31 cellular contexts compared by ENCODE assay signal in the genomic region with DNA sequence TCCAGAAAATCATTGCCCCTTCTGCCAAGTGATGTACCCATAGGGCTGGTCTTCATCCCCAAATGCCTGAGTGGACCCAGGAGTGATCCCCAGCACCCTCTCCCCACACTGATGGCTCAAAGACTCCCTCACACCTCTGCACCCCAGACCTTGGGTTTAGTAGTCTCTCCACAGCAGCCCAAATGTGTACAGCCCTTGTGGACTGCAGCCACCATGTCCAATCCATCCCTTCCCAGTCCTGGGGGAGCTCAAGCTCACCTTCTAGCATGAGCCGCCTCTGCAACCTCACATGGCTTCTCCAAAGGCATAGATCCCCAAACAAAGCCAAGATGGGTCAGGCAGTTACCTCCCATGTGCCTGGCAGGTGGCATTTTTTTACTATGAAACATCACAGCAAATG. TPM values are rescaled to one million over a fixed set of nuclear protein-coding genes. Genes with fewer than 3 reads are reported as not detected.
A peak's percentile ranks its signal among the peaks of the same experiment; 100 is the strongest.
DNase-seq lines count a peak whose midpoint lies in the region; ATAC-seq, FAIRE-seq and TF ChIP-seq lines count a peak whose summit lies in the region.
"Had no signal": no experiment of that assay in that cellular context is flagged by ENCODE, and none has a peak within 500 bp of the region (broad histone marks: within the 10 kb centered on the region; RNA-seq: fewer than 3 reads in every experiment).

No MANE protein-coding gene starts in this region.

- no peak for TF ChIP-seq POLR2A in gastrocnemius medialis (IDR thresholded peaks at IDR 0.05)

- no peaks in the 10 kb centered on the region for H3K9me1 ChIP-seq in keratinocyte (ENCODE audit: control insufficient read depth, extremely low read depth, insufficient read depth, low read length)

- ATAC-seq in GM21737 (IDR thresholded peaks at IDR 0.05; ENCODE audit: unreplicated experiment) (no peak), gastrocnemius medialis (no peak)
- ATAC-seq: GM12878 had no signal

- H3K4me2 ChIP-seq in keratinocyte (ENCODE audit: control insufficient read depth, extremely low read depth, insufficient read depth, low read depth, low read length): no peak overlapping the region
- H3K4me2 ChIP-seq: BLaER1 had no signal

- DNase-seq in activated CD4-positive, alpha-beta T cell treated with anti-CD3 and anti-CD28 coated beads, Interleukin-2, amount 10 ng/mL, durations not matched to agents 24 days and 14 days: peak; percentile 39
- no peak for DNase-seq in activated CD4-positive, alpha-beta T cell treated with anti-CD3 and anti-CD28 coated beads, Interleukin-2, amount 50 U/mL, for 4 hours
- DNase-seq in activated T-helper 1 cell treated with anti-CD3 and anti-CD28 coated beads, Interleukin-12 subunit alpha, Interleukin-12 subunit beta, Interleukin-2, Interleukin-4 antibody, amounts not matched to agents 30 ng/mL and 10 ng/mL and 1 ng/mL, durations not matched to agents 14 hours and 24 hours and 36 hours (ENCODE audit: low spot score): no peak
- DNase-seq in keratinocyte (ENCODE audit: low read depth, low spot score) (no peak), type B pancreatic cell (ENCODE audit: extremely low spot score, unreplicated experiment) (peak; percentile 24), gastrocnemius medialis (no peak)
- DNase-seq in NK-92 treated with Interleukin-12 subunit alpha and Interleukin-12 subunit beta, amount 100 ng/mL, for 24 hours (lab: John Stamatoyannopoulos, UW): no peak
- DNase-seq: ACHN; BE2C; C1 segment of cervical spinal cord; CD4-positive, alpha-beta memory T cell; CD4-positive, CD25-positive, alpha-beta regulatory T cell; CD8-positive, alpha-beta memory T cell; COR-L47; DMS 273 treated with DMSO at 0.1 percent for 48 hours; DMS153; DMS53; DMS79; DND-41; EL; GDM1 had no signal

- no peaks in the 10 kb centered on the region for H3K9me3 Mint-ChIP-seq in activated CD4-positive, alpha-beta T cell treated with anti-CD3 and anti-CD28 coated beads, Interleukin-2, amount 10 ng/mL, durations not matched to agents 24 days and 14 days
- H3K9me3 Mint-ChIP-seq in activated T-helper 1 cell treated with anti-CD3 and anti-CD28 coated beads, Interleukin-12 subunit alpha, Interleukin-12 subunit beta, Interleukin-2, Interleukin-4 antibody, amounts not matched to agents 30 ng/mL and 10 ng/mL and 1 ng/mL, durations not matched to agents 14 hours and 24 hours and 36 hours: no peaks in the 10 kb centered on the region
- no peaks in the 10 kb centered on the region for H3K9me3 Mint-ChIP-seq in type B pancreatic cell
- H3K9me3 Mint-ChIP-seq: CD4-positive, alpha-beta memory T cell; CD4-positive, CD25-positive, alpha-beta regulatory T cell; CD8-positive, alpha-beta memory T cell had no signal

- no peak overlapping the region for H2AFZ ChIP-seq in keratinocyte (ENCODE audit: control insufficient read depth, low read length)

- peaks cover 52% of the 10 kb centered on the region for H3K27me3 Mint-ChIP-seq in activated CD4-positive, alpha-beta T cell treated with anti-CD3 and anti-CD28 coated beads, Interleukin-2, amount 10 ng/mL, durations not matched to agents 24 days and 14 days
- H3K27me3 Mint-ChIP-seq in activated T-helper 1 cell treated with anti-CD3 and anti-CD28 coated beads, Interleukin-12 subunit alpha, Interleukin-12 subunit beta, Interleukin-2, Interleukin-4 antibody, amounts not matched to agents 30 ng/mL and 10 ng/mL and 1 ng/mL, durations not matched to agents 14 hours and 24 hours and 36 hours (ENCODE audit: insufficient read depth): peaks cover 19% of the 10 kb centered on the region
- H3K27me3 Mint-ChIP-seq in type B pancreatic cell: peaks cover 62% of the 10 kb centered on the region

- peak; percentile 32 for FAIRE-seq in keratinocyte (lab: Jason Lieb, UNC)
- FAIRE-seq: GM12878, GM19239 had no signal

- H3K27ac ChIP-seq in keratinocyte (ENCODE audit: control insufficient read depth, insufficient read depth, low read length): no peak overlapping the region
- H3K27ac ChIP-seq in gastrocnemius medialis: no peak overlapping the region
- H3K27ac ChIP-seq: 22Rv1, BLaER1 had no signal

- H4K20me1 ChIP-seq in keratinocyte (ENCODE audit: control insufficient read depth, extremely low read depth, insufficient read depth, low read length): no peaks in the 10 kb centered on the region
- H4K20me1 ChIP-seq: BLaER1 had no signal

- H3K36me3 ChIP-seq in keratinocyte (ENCODE audit: control insufficient read depth in 2 of 2, extremely low read depth in 1 of 2, insufficient read depth in 2 of 2, low read length in 2 of 2) (no peaks in the 10 kb centered on the region), gastrocnemius medialis (no peaks in the 10 kb centered on the region)
- H3K36me3 ChIP-seq: BE2C, BLaER1 had no signal

- in situ Hi-C loops in gastrocnemius medialis (cut with MboI; ENCODE audit: low sequenced_read_pairs in 4 of 4): no loop called here

- no peak overlapping the region for H3K27ac Mint-ChIP-seq in activated CD4-positive, alpha-beta T cell treated with anti-CD3 and anti-CD28 coated beads, Interleukin-2, amount 10 ng/mL, durations not matched to agents 24 days and 14 days
- peak overlapping the region; percentile 19 for H3K27ac Mint-ChIP-seq in activated T-helper 1 cell treated with anti-CD3 and anti-CD28 coated beads, Interleukin-12 subunit alpha, Interleukin-12 subunit beta, Interleukin-2, Interleukin-4 antibody, amounts not matched to agents 30 ng/mL and 10 ng/mL and 1 ng/mL, durations not matched to agents 14 hours and 24 hours and 36 hours
- H3K27ac Mint-ChIP-seq in type B pancreatic cell: no peak overlapping the region
- H3K27ac Mint-ChIP-seq: CD14-positive monocyte; CD4-positive, alpha-beta memory T cell; CD4-positive, CD25-positive, alpha-beta regulatory T cell; CD8-positive, alpha-beta memory T cell had no signal

- H3K9me3 ChIP-seq in keratinocyte (ENCODE audit: control insufficient read depth, low read depth, low read length) (no peaks in the 10 kb centered on the region), gastrocnemius medialis (no peaks in the 10 kb centered on the region)
- H3K9me3 ChIP-seq: BE2C, BLaER1 had no signal

- H3K4me1 Mint-ChIP-seq in activated CD4-positive, alpha-beta T cell treated with anti-CD3 and anti-CD28 coated beads, Interleukin-2, amount 10 ng/mL, durations not matched to agents 24 days and 14 days: no peaks in the 10 kb centered on the region
- H3K4me1 Mint-ChIP-seq in activated T-helper 1 cell treated with anti-CD3 and anti-CD28 coated beads, Interleukin-12 subunit alpha, Interleukin-12 subunit beta, Interleukin-2, Interleukin-4 antibody, amounts not matched to agents 30 ng/mL and 10 ng/mL and 1 ng/mL, durations not matched to agents 14 hours and 24 hours and 36 hours (ENCODE audit: low read depth): no peaks in the 10 kb centered on the region
- no peaks in the 10 kb centered on the region for H3K4me1 Mint-ChIP-seq in type B pancreatic cell (ENCODE audit: unreplicated experiment)
- H3K4me1 Mint-ChIP-seq: CD4-positive, alpha-beta memory T cell; CD8-positive, alpha-beta memory T cell had no signal

- H3K79me2 ChIP-seq in keratinocyte (ENCODE audit: control insufficient read depth, insufficient read depth, low read length): no peaks in the 10 kb centered on the region

- H3K4me1 ChIP-seq in keratinocyte (ENCODE audit: control insufficient read depth, extremely low read depth, insufficient read depth, low read length): peaks cover 24% of the 10 kb centered on the region
- no peaks in the 10 kb centered on the region for H3K4me1 ChIP-seq in gastrocnemius medialis
- H3K4me1 ChIP-seq: BE2C, BLaER1 had no signal

- no peak overlapping the region for H3K9ac ChIP-seq in keratinocyte (ENCODE audit: control insufficient read depth, extremely low read depth, insufficient read depth, low read length)
- H3K9ac ChIP-seq: BLaER1 had no signal

- no peaks in the 10 kb centered on the region for H3K27me3 ChIP-seq in keratinocyte (ENCODE audit: control insufficient read depth, extremely low read depth, insufficient read depth, low read length)
- H3K27me3 ChIP-seq in gastrocnemius medialis: no peaks in the 10 kb centered on the region
- H3K27me3 ChIP-seq: BLaER1 had no signal

- H3K36me3 Mint-ChIP-seq in activated CD4-positive, alpha-beta T cell treated with anti-CD3 and anti-CD28 coated beads, Interleukin-2, amount 10 ng/mL, durations not matched to agents 24 days and 14 days (ENCODE audit: low read depth): no peaks in the 10 kb centered on the region
- no peaks in the 10 kb centered on the region for H3K36me3 Mint-ChIP-seq in activated T-helper 1 cell treated with anti-CD3 and anti-CD28 coated beads, Interleukin-12 subunit alpha, Interleukin-12 subunit beta, Interleukin-2, Interleukin-4 antibody, amounts not matched to agents 30 ng/mL and 10 ng/mL and 1 ng/mL, durations not matched to agents 14 hours and 24 hours and 36 hours (ENCODE audit: low read depth)
- no peaks in the 10 kb centered on the region for H3K36me3 Mint-ChIP-seq in type B pancreatic cell
- H3K36me3 Mint-ChIP-seq: CD14-positive monocyte; CD4-positive, alpha-beta memory T cell; CD4-positive, CD25-positive, alpha-beta regulatory T cell; CD8-positive, alpha-beta memory T cell had no signal

- dilution Hi-C loops in keratinocyte (cut with MboI; ENCODE audit: extremely low pct_ligation_motif_present, low sequenced_read_pairs): no loop called here

- TF ChIP-seq CTCF in keratinocyte (optimal IDR thresholded peaks at IDR 0.05 in 1 of 3, IDR thresholded peaks at IDR 0.05 in 1 of 3, conservative IDR thresholded peaks at IDR 0.05 in 1 of 3; ENCODE audit: extremely low read depth in 1 of 3, insufficient read depth in 2 of 3, low read length in 3 of 3): no peak
- TF ChIP-seq CTCF in type B pancreatic cell (conservative IDR thresholded peaks at IDR 0.05): no peak
- no peak for TF ChIP-seq CTCF in gastrocnemius medialis (IDR thresholded peaks at IDR 0.05 in 4 of 5, conservative IDR thresholded peaks at IDR 0.05 in 1 of 5)

- H3K4me3 Mint-ChIP-seq in activated CD4-positive, alpha-beta T cell treated with anti-CD3 and anti-CD28 coated beads, Interleukin-2, amount 10 ng/mL, durations not matched to agents 24 days and 14 days: no peak overlapping the region
- H3K4me3 Mint-ChIP-seq in activated T-helper 1 cell treated with anti-CD3 and anti-CD28 coated beads, Interleukin-12 subunit alpha, Interleukin-12 subunit beta, Interleukin-2, Interleukin-4 antibody, amounts not matched to agents 30 ng/mL and 10 ng/mL and 1 ng/mL, durations not matched to agents 14 hours and 24 hours and 36 hours: no peak overlapping the region
- H3K4me3 Mint-ChIP-seq in type B pancreatic cell: no peak overlapping the region
- H3K4me3 Mint-ChIP-seq: CD4-positive, alpha-beta memory T cell; CD4-positive, CD25-positive, alpha-beta regulatory T cell; CD8-positive, alpha-beta memory T cell had no signal

- intact Hi-C loops in activated CD4-positive, alpha-beta T cell treated with anti-CD3 and anti-CD28 coated beads, Interleukin-2, amount 10 ng/mL, durations not matched to agents 24 days and 14 days (cut with micrococcal nuclease): loop anchor here (10.0 kb wide), 1 partner anchor 91 kb away; no protein-coding TSS in a partner anchor
- intact Hi-C loops in activated T-helper 1 cell treated with anti-CD3 and anti-CD28 coated beads, Interleukin-12 subunit alpha, Interleukin-12 subunit beta, Interleukin-2, Interleukin-4 antibody, amounts not matched to agents 30 ng/mL and 10 ng/mL and 1 ng/mL, durations not matched to agents 14 hours and 24 hours and 36 hours (cut with micrococcal nuclease): loop anchor here (2.0 kb wide), 1 partner anchor 1049 kb away; no protein-coding TSS in a partner anchor
- intact Hi-C loops in gastrocnemius medialis (cut with DNase I; ENCODE audit: low total_unique reads): no loop called here

- H3K4me3 ChIP-seq in keratinocyte (ENCODE audit: control insufficient read depth in 2 of 3, extremely low read depth in 1 of 3, insufficient read depth in 2 of 3, low read depth in 1 of 3, low read length in 3 of 3): no peak overlapping the region
- no peak overlapping the region for H3K4me3 ChIP-seq in gastrocnemius medialis
- H3K4me3 ChIP-seq: BLaER1, GM12878 had no signal

RNA-seq across cellular contexts. Expression of a gene that starts 50.1 kb away (rescaled TPM):
- total RNA-seq in activated CD4-positive, alpha-beta T cell treated with anti-CD3 and anti-CD28 coated beads, Interleukin-2, amount 10 ng/mL, durations not matched to agents 24 days and 14 days: not detected in 2 replicates
- total RNA-seq in activated T-helper 1 cell treated with anti-CD3 and anti-CD28 coated beads, Interleukin-12 subunit alpha, Interleukin-12 subunit beta, Interleukin-2, Interleukin-4 antibody, amounts not matched to agents 30 ng/mL and 10 ng/mL and 1 ng/mL, durations not matched to agents 14 hours and 24 hours and 36 hours: not detected in 2 replicates
- polyA plus RNA-seq in keratinocyte: not detected in 3 replicates
- polyA plus RNA-seq in keratinocyte (2011; ENCODE audit: low read depth): not detected
- polyA plus RNA-seq in keratinocyte (2011; cell fraction: cytosol; rRNA removed): not detected in 2 replicates
- not detected in 2 replicates for polyA plus RNA-seq in keratinocyte (2011; cell fraction: nucleus; rRNA removed)
- not detected in 2 replicates for polyA plus RNA-seq in keratinocyte (2012; ENCODE audit: low replicate concordance)
- not detected in 3 replicates for polyA minus RNA-seq in keratinocyte
- not detected for polyA minus RNA-seq in keratinocyte (2011; cell fraction: cytosol; rRNA and poly(A)+ RNA removed)
- polyA minus RNA-seq in keratinocyte (2011; cell fraction: nucleus; rRNA and poly(A)+ RNA removed): not detected in 2 replicates
- total RNA-seq in type B pancreatic cell (ENCODE audit: low replicate concordance) (2.6 and 3.3 TPM in 2 replicates), gastrocnemius medialis (not detected)
- total RNA-seq: A673; CD4-positive, alpha-beta memory T cell; CD4-positive, CD25-positive, alpha-beta regulatory T cell; CD8-positive, alpha-beta memory T cell; Daoy; G401; GM12878 had no signal
- polyA plus RNA-seq: AG04450; CD14-positive monocyte; CD4-positive, alpha-beta memory T cell; CD4-positive, CD25-positive, alpha-beta regulatory T cell; CD8-positive, alpha-beta memory T cell; GM12878 had no signal

Comparison
In these comparisons a context has a peak if more than half of its experiments do, and no peak if none do; other contexts are left out.
1. DNase-seq: peak in activated CD4-positive, alpha-beta T cell treated with anti-CD3 and anti-CD28 coated beads, Interleukin-2, amount 10 ng/mL, durations not matched to agents 24 days and 14 days (single experiment) and type B pancreatic cell (single experiment); none in activated CD4-positive, alpha-beta T cell treated with anti-CD3 and anti-CD28 coated beads, Interleukin-2, amount 50 U/mL, for 4 hours (0 of 2), activated T-helper 1 cell treated with anti-CD3 and anti-CD28 coated beads, Interleukin-12 subunit alpha, Interleukin-12 subunit beta, Interleukin-2, Interleukin-4 antibody, amounts not matched to agents 30 ng/mL and 10 ng/mL and 1 ng/mL, durations not matched to agents 14 hours and 24 hours and 36 hours (single experiment), keratinocyte (single experiment), NK-92 treated with Interleukin-12 subunit alpha and Interleukin-12 subunit beta, amount 100 ng/mL, for 24 hours (single experiment) and gastrocnemius medialis (0 of 2).